13 cellular contexts compared by ENCODE assay signal in genomic region chr6:143276436-143276835, GRCh38.
DNase-seq lines count a peak whose midpoint lies in the region; ATAC-seq and TF ChIP-seq lines count a peak whose summit lies in the region.
"Had no signal": no experiment of that assay in that cellular context is flagged by ENCODE, and none has a peak within 500 bp of the region (broad histone marks: within the 10 kb centered on the region; RNA-seq: fewer than 3 reads in every experiment).

No MANE protein-coding gene starts in this region.

- no peaks in the 10 kb centered on the region for H3K36me3 ChIP-seq in esophagus muscularis mucosa
- H3K36me3 ChIP-seq: uterus had no signal

- H3K4me1 Mint-ChIP-seq in Calu3 (ENCODE audit: low read depth, unreplicated experiment): no peaks in the 10 kb centered on the region
- peaks cover 0 to 2% of the 10 kb centered on the region in 2 donors for H3K4me1 Mint-ChIP-seq in effector memory CD8-positive, alpha-beta T cell (ENCODE audit: low read depth in 2 of 2)

- 84% methylated on average over 4 of the region's 4 CpGs for WGBS in esophagus muscularis mucosa

- TF ChIP-seq POLR2A in esophagus muscularis mucosa (IDR thresholded peaks at IDR 0.05; ENCODE audit: low read depth): no peak

- no peak overlapping the region for H3K4me3 ChIP-seq in esophagus muscularis mucosa
- H3K4me3 ChIP-seq: uterus had no signal

- H3K9me3 ChIP-seq in esophagus muscularis mucosa: no peaks in the 10 kb centered on the region
- H3K9me3 ChIP-seq: uterus had no signal

- peak; percentile 24 for DNase-seq in germinal center (ENCODE audit: low spot score)
- no peak for DNase-seq in esophagus muscularis mucosa (ENCODE audit: extremely low spot score)
- DNase-seq in Calu3: no peak
- DNase-seq in kidney glomerular epithelial cell (lab: John Stamatoyannopoulos, UW): no peak
- no peak for DNase-seq in effector memory CD8-positive, alpha-beta T cell
- DNase-seq: activated effector memory CD4-positive, alpha-beta T cell treated with anti-CD3 and anti-CD28 coated beads, Interleukin-2, amount 50 U/mL, for 16 hours; effector CD4-positive, alpha-beta T cell; Right ventricle myocardium superior; uterus had no signal

- H3K4me1 ChIP-seq in esophagus muscularis mucosa: peaks cover 0 to under 1% (median under 1%) of the 10 kb centered on the region in 4 donors
- H3K4me1 ChIP-seq: uterus had no signal

- H3K4me3 Mint-ChIP-seq in Calu3 (ENCODE audit: low read depth, unreplicated experiment): no peak overlapping the region
- H3K4me3 Mint-ChIP-seq in effector memory CD8-positive, alpha-beta T cell: no peak overlapping the region

- CTCF ChIA-PET in Calu3 (lab: Charles Lee): no interaction called here

- no peaks in the 10 kb centered on the region for H3K9me3 Mint-ChIP-seq in Calu3 (ENCODE audit: low read depth, unreplicated experiment)
- no peaks in the 10 kb centered on the region for H3K9me3 Mint-ChIP-seq in effector memory CD8-positive, alpha-beta T cell

- TF ChIP-seq CTCF in esophagus muscularis mucosa (IDR thresholded peaks at IDR 0.05) (no peak), Calu3 (IDR thresholded peaks at IDR 0.05; ENCODE audit: unreplicated experiment) (no peak)

- no peaks in the 10 kb centered on the region for H3K27me3 Mint-ChIP-seq in Calu3 (ENCODE audit: unreplicated experiment)
- H3K27me3 Mint-ChIP-seq in effector memory CD8-positive, alpha-beta T cell: no peaks in the 10 kb centered on the region
- H3K27me3 Mint-ChIP-seq: IgD-negative memory B cell had no signal

- no peaks in the 10 kb centered on the region for H3K36me3 Mint-ChIP-seq in Calu3 (ENCODE audit: insufficient read depth, unreplicated experiment)
- no peaks in the 10 kb centered on the region for H3K36me3 Mint-ChIP-seq in effector memory CD8-positive, alpha-beta T cell (ENCODE audit: insufficient read depth)

- H3K27me3 ChIP-seq in esophagus muscularis mucosa: no peaks in the 10 kb centered on the region
- H3K27me3 ChIP-seq: uterus had no signal

- no peak overlapping the region for H3K27ac ChIP-seq in esophagus muscularis mucosa (replicated peaks in 1 of 4)
- H3K27ac ChIP-seq: uterus had no signal

- ATAC-seq in GM18867 (IDR thresholded peaks at IDR 0.05; ENCODE audit: unreplicated experiment) (peak; percentile 100), GM21526 (IDR thresholded peaks at IDR 0.05; ENCODE audit: low FRiP score, unreplicated experiment) (peak; percentile 98), HG03342 (IDR thresholded peaks at IDR 0.05; ENCODE audit: unreplicated experiment) (peak; percentile 95)
- no peak for ATAC-seq in effector memory CD8-positive, alpha-beta T cell (replicated peaks)

- BruUV-seq in Calu3 (replicated peaks; lab: Mats Ljungman, UMichigan): no TSS peak

- intact Hi-C loops in esophagus muscularis mucosa (cut with DNase I): loop anchor here (5.0 kb wide), 1 partner anchor 584 kb away; no protein-coding TSS in a partner anchor
- intact Hi-C loops in Calu3 (cut with micrococcal nuclease; ENCODE audit: unreplicated experiment): no loop called here

- no peak overlapping the region for H3K27ac Mint-ChIP-seq in Calu3 (ENCODE audit: unreplicated experiment)
- H3K27ac Mint-ChIP-seq in effector memory CD8-positive, alpha-beta T cell: no peak overlapping the region
- H3K27ac Mint-ChIP-seq: IgD-negative memory B cell had no signal

- TF ChIP-seq EP300 in esophagus muscularis mucosa (IDR thresholded peaks at IDR 0.05): no peak
